ENCODE assay signal across 1 cellular context in the genomic region with DNA sequence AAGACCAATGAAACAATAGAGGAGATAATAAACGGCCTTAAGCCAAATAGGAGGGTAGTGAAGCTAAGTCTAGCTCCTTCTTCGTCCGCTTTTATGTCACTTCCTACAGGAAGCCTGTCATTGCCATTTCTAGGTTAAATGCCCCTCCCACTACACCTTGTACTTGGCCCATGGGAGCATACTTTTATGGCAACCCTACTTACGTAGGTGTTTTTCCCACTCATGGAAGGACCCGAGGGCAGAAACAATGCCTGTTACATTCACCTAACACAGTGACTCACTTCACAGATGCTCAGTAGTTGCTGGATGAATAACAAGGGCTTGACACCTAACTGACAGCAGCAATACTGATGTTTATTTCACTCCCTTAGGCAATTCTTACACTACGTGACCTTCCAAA.
TF ChIP-seq lines count a peak whose summit lies in the region.

No MANE protein-coding gene starts in this region.

TF ChIP-seq in H1, 55 proteins besides CTCF, POLR2A, EP300 and RAD21:
- no peak for TF ChIP-seq KDM1A (IDR thresholded peaks at IDR 0.05; ENCODE audit: borderline replicate concordance, low read length)
- no peak for TF ChIP-seq RFX5 (IDR thresholded peaks at IDR 0.05; ENCODE audit: borderline replicate concordance, low read depth, low read length)
- TF ChIP-seq BACH1 (IDR thresholded peaks at IDR 0.05; ENCODE audit: low read length), result no peak
- TF ChIP-seq SP4 (IDR thresholded peaks at IDR 0.05; ENCODE audit: low read length), result no peak
- TF ChIP-seq JUND (IDR thresholded peaks at IDR 0.05; ENCODE audit: low read length), result no peak
- no peak for TF ChIP-seq MAFK (IDR thresholded peaks at IDR 0.05; ENCODE audit: low read depth, low read length)
- no peak for TF ChIP-seq EZH2 (IDR thresholded peaks at IDR 0.05; ENCODE audit: low read depth, low read length, severe bottlenecking)
